8 cellular contexts compared by ENCODE assay signal in genomic region chr20:22691369-22692118, GRCh38.
DNase-seq lines count a peak whose midpoint lies in the region; ATAC-seq and TF ChIP-seq lines count a peak whose summit lies in the region.

No MANE protein-coding gene starts in this region.

- no peaks in the 10 kb centered on the region for H3K9me3 Mint-ChIP-seq in activated CD4-positive, alpha-beta T cell treated with anti-CD3 and anti-CD28 coated beads, Interleukin-2, amount 10 ng/mL, durations not matched to agents 7 days and 5 days
- H3K9me3 Mint-ChIP-seq in endodermal cell = peaks cover 19% of the 10 kb centered on the region

- no peak overlapping the region for H3K4ac ChIP-seq in mesenchymal stem cell (ENCODE audit: low read depth in 1 of 2, low read length in 2 of 2)

- no peaks in the 10 kb centered on the region for H3K27me3 ChIP-seq in endodermal cell (ENCODE audit: control insufficient read depth, insufficient read depth, low read length, poor library complexity, severe bottlenecking)
- peaks cover 4 to 7% of the 10 kb centered on the region in 2 experiments for H3K27me3 ChIP-seq in mesenchymal stem cell (ENCODE audit: control insufficient read depth in 1 of 2, insufficient read depth in 1 of 2, low read length in 2 of 2)

- H2AFZ ChIP-seq in mesenchymal stem cell (ENCODE audit: low read depth, low read length) = peak overlapping the region; percentile 72

- no peak overlapping the region for H3K9ac ChIP-seq in endodermal cell (ENCODE audit: extremely low read depth, low read length, poor library complexity, severe bottlenecking)
- H3K9ac ChIP-seq in mesenchymal stem cell (ENCODE audit: low read length) = peak overlapping the region; percentile 70

- H4K91ac ChIP-seq in mesenchymal stem cell (ENCODE audit: low read length) = no peak overlapping the region

- POLR2A ChIA-PET in activated CD4-positive, alpha-beta T cell treated with anti-CD3 and anti-CD28 coated beads, Interleukin-2, amount 10 ng/mL, durations not matched to agents 7 days and 5 days (lab: Charles Lee) = interaction anchor here (0.6 to 0.9 kb wide), 2 partner anchors 649 to 673 kb away, joined by 3 read pairs; no protein-coding TSS in a partner anchor

- no peak overlapping the region for H2AK5ac ChIP-seq in mesenchymal stem cell (ENCODE audit: low read length, severe bottlenecking)

- H3K4me1 Mint-ChIP-seq in activated CD4-positive, alpha-beta T cell treated with anti-CD3 and anti-CD28 coated beads, Interleukin-2, amount 10 ng/mL, durations not matched to agents 7 days and 5 days = no peaks in the 10 kb centered on the region
- no peaks in the 10 kb centered on the region for H3K4me1 Mint-ChIP-seq in endodermal cell

- H3K9me3 ChIP-seq in endodermal cell (ENCODE audit: control insufficient read depth, low read length) (peaks cover 27% of the 10 kb centered on the region), mesenchymal stem cell (ENCODE audit: control insufficient read depth, low read length) (no peaks in the 10 kb centered on the region)

- no peak overlapping the region for H2BK120ac ChIP-seq in mesenchymal stem cell (ENCODE audit: low read depth, low read length)

- H3K4me3 ChIP-seq in AG10803 (ENCODE audit: low read length) = no peak overlapping the region
- H3K4me3 ChIP-seq in endodermal cell (ENCODE audit: low read length) = no peak overlapping the region
- peak overlapping the region in 1 of 2 experiments; percentile 42 for H3K4me3 ChIP-seq in mesenchymal stem cell (ENCODE audit: insufficient read depth in 1 of 2, low read depth in 1 of 2, low read length in 2 of 2)

- 25 to 38% methylated on average over 19 to 25 of the region's 25 CpGs for WGBS in endodermal cell (ENCODE audit: insufficient coverage in 1 of 2, insufficient read length in 1 of 2), 2 experiments
- 33% methylated on average over 25 of the region's 25 CpGs for WGBS in mesenchymal stem cell

- CTCF ChIA-PET in activated CD4-positive, alpha-beta T cell treated with anti-CD3 and anti-CD28 coated beads, Interleukin-2, amount 10 ng/mL, durations not matched to agents 7 days and 5 days (lab: Charles Lee) = interaction anchor here (0.6 to 2.6 kb wide), 6 partner anchors 9 to 648 kb away, joined by 3 to 10 read pairs (median 4); no protein-coding TSS in a partner anchor

- H2BK15ac ChIP-seq in mesenchymal stem cell (ENCODE audit: low read depth, poor library complexity, severe bottlenecking) = no peak overlapping the region

- H2BK5ac ChIP-seq in mesenchymal stem cell (ENCODE audit: low read depth, low read length, poor library complexity, severe bottlenecking) = no peak overlapping the region

- no peaks in the 10 kb centered on the region for H3K36me3 ChIP-seq in endodermal cell (ENCODE audit: control insufficient read depth, insufficient read depth, low read length)
- no peaks in the 10 kb centered on the region for H3K36me3 ChIP-seq in mesenchymal stem cell (ENCODE audit: control insufficient read depth in 1 of 2, insufficient read depth in 2 of 2, low read depth in 1 of 2, low read length in 2 of 2)

- H3K4me2 ChIP-seq in mesenchymal stem cell (ENCODE audit: low read length, poor library complexity, severe bottlenecking) = no peak overlapping the region

- no peak overlapping the region for H3K23ac ChIP-seq in mesenchymal stem cell (ENCODE audit: low read length in 2 of 2)

- no peak overlapping the region for H3K27ac Mint-ChIP-seq in activated CD4-positive, alpha-beta T cell treated with anti-CD3 and anti-CD28 coated beads, Interleukin-2, amount 10 ng/mL, durations not matched to agents 7 days and 5 days
- no peak overlapping the region for H3K27ac Mint-ChIP-seq in endodermal cell

- no peak overlapping the region for H3K14ac ChIP-seq in mesenchymal stem cell (ENCODE audit: low read length in 2 of 2)

- no peaks in the 10 kb centered on the region for H3K79me1 ChIP-seq in mesenchymal stem cell (replicated peaks; ENCODE audit: low read length, poor library complexity, severe bottlenecking)

- no peaks in the 10 kb centered on the region for H3K27me3 Mint-ChIP-seq in activated CD4-positive, alpha-beta T cell treated with anti-CD3 and anti-CD28 coated beads, Interleukin-2, amount 10 ng/mL, durations not matched to agents 7 days and 5 days
- H3K27me3 Mint-ChIP-seq in endodermal cell (ENCODE audit: insufficient read depth) = peaks cover 14% of the 10 kb centered on the region

- ATAC-seq in GM19035 (IDR thresholded peaks at IDR 0.05; ENCODE audit: unreplicated experiment) (peak; percentile 92), HG03442 (IDR thresholded peaks at IDR 0.05; ENCODE audit: unreplicated experiment) (peak; percentile 61)

- TF ChIP-seq CTCF in AG10803 (conservative IDR thresholded peaks at IDR 0.05; ENCODE audit: low read length) (peak; percentile 94), endodermal cell (conservative IDR thresholded peaks at IDR 0.05) (peak; percentile 94)

- DNase-seq in AG10803 (ENCODE audit: low read depth) = peak; percentile 64
- DNase-seq in NCI-H460 (ENCODE audit: extremely low read depth, low read depth) = peak; percentile 64
- DNase-seq in activated CD4-positive, alpha-beta T cell treated with anti-CD3 and anti-CD28 coated beads, Interleukin-2, amount 10 ng/mL, durations not matched to agents 7 days and 5 days = peak; percentile 57
- DNase-seq in endodermal cell = peak; percentile 91
- DNase-seq in mesenchymal stem cell = peak; percentile 70
- peak; percentile 4 for DNase-seq in stimulated activated CD8-positive, alpha-beta memory T cell treated with anti-CD3 and anti-CD28 coated beads, Interleukin-12 subunit alpha, Interleukin-12 subunit beta, amount 100 ng/mL, for 1 hour (ENCODE audit: low read depth)

- no peak overlapping the region for H3K18ac ChIP-seq in mesenchymal stem cell (ENCODE audit: low read depth in 1 of 2, low read length in 2 of 2)

- H2BK12ac ChIP-seq in mesenchymal stem cell (ENCODE audit: low read length in 2 of 2) = peak overlapping the region in 1 of 2 experiments; percentile 2

- no peaks in the 10 kb centered on the region for H3K4me1 ChIP-seq in endodermal cell (ENCODE audit: control insufficient read depth, insufficient read depth, low read length)
- no peaks in the 10 kb centered on the region for H3K4me1 ChIP-seq in mesenchymal stem cell (ENCODE audit: control insufficient read depth, insufficient read depth, low read depth, low read length)

- no peak overlapping the region for H4K8ac ChIP-seq in mesenchymal stem cell (ENCODE audit: low read length)

- H3K36me3 Mint-ChIP-seq in activated CD4-positive, alpha-beta T cell treated with anti-CD3 and anti-CD28 coated beads, Interleukin-2, amount 10 ng/mL, durations not matched to agents 7 days and 5 days (ENCODE audit: low read depth) = no peaks in the 10 kb centered on the region
- no peaks in the 10 kb centered on the region for H3K36me3 Mint-ChIP-seq in endodermal cell (ENCODE audit: low read depth)

- H3K4me3 Mint-ChIP-seq in activated CD4-positive, alpha-beta T cell treated with anti-CD3 and anti-CD28 coated beads, Interleukin-2, amount 10 ng/mL, durations not matched to agents 7 days and 5 days = no peak overlapping the region
- H3K4me3 Mint-ChIP-seq in endodermal cell = no peak overlapping the region

- H3K27ac ChIP-seq in endodermal cell (ENCODE audit: low read depth, low read length) = no peak overlapping the region
- H3K27ac ChIP-seq in mesenchymal stem cell (ENCODE audit: low read length, poor library complexity, severe bottlenecking) = no peak overlapping the region

Comparison
In these comparisons a context has a peak if more than half of its experiments do, and no peak if none do; other contexts are left out.
1. DNase-seq: peak in every context shown above with its lines; median percentile 91 in endodermal cell; 70 in mesenchymal stem cell; 64 in AG10803; 64 in NCI-H460; 57 in activated CD4-positive, alpha-beta T cell treated with anti-CD3 and anti-CD28 coated beads, Interleukin-2, amount 10 ng/mL, durations not matched to agents 7 days and 5 days; 4 in stimulated activated CD8-positive, alpha-beta memory T cell treated with anti-CD3 and anti-CD28 coated beads, Interleukin-12 subunit alpha, Interleukin-12 subunit beta, amount 100 ng/mL, for 1 hour.